ENCODE assay signal across 17 cellular contexts in the genomic region with DNA sequence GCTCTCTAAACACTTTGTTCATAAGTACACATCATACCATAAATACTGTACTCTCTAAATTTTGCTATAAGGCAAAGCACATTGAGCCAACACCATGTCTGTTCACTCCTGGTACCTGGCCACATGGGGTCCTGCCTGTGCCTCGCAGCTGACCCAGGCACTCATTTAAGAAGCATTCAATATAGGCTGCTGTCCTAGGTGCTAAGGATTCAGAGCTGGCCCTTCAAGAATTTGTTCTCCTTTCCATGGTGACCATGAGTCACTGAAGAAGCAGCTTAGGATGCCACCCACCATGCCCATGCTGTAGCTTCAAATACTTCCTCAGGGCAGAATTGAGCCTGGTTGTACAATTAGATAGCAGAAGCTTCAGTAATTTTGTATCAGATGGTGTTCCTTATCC. TPM values are rescaled to one million over a fixed set of nuclear protein-coding genes. Genes with fewer than 3 reads are reported as not detected.
A peak's percentile ranks its signal among the peaks of the same experiment; 100 is the strongest.
DNase-seq lines count a peak whose midpoint lies in the region; ATAC-seq and TF ChIP-seq lines count a peak whose summit lies in the region.
"Had no signal": no experiment of that assay in that cellular context is flagged by ENCODE, and none has a peak within 500 bp of the region (broad histone marks: within the 10 kb centered on the region; RNA-seq: fewer than 3 reads in every experiment).

No MANE protein-coding gene starts in this region.

- no peak for ATAC-seq in GM21717 (IDR thresholded peaks at IDR 0.05; ENCODE audit: unreplicated experiment)
- ATAC-seq: K562 had no signal

- H3K27ac Mint-ChIP-seq in progenitor cell of endocrine pancreas = no peak overlapping the region
- H3K27ac Mint-ChIP-seq: activated CD4-positive, alpha-beta memory T cell treated with anti-CD3 and anti-CD28 coated beads for 36 hours; activated naive CD4-positive, alpha-beta T cell treated with anti-CD3 and anti-CD28 coated beads for 36 hours; nephron had no signal

- WGBS in esophagus muscularis mucosa = 54% methylated on average over 1 of the region's 1 CpG
- WGBS in sigmoid colon, 2 donors = 87 to 90% methylated on average over 1 of the region's 1 CpG

- H3K27ac ChIP-seq in SJCRH30 (no peak overlapping the region), esophagus muscularis mucosa (replicated peaks in 1 of 4) (no peak overlapping the region), sigmoid colon (no peak overlapping the region), RWPE1 (no peak overlapping the region)

- DNase-seq in HCEC 1CT (peak; percentile 22), SJCRH30 (peak; percentile 47 to 64), esophagus muscularis mucosa (ENCODE audit: extremely low spot score) (peak; percentile 42), progenitor cell of endocrine pancreas (ENCODE audit: low spot score, unreplicated experiment) (no peak), sigmoid colon (no peak), RWPE1 (ENCODE audit: low spot score) (no peak)
- no peak for DNase-seq in activated CD8-positive, alpha-beta memory T cell treated with anti-CD3 and anti-CD28 coated beads, Interleukin-2, amount 50 U/mL, for 4 hours
- DNase-seq: activated CD4-positive, alpha-beta memory T cell treated with anti-CD3 and anti-CD28 coated beads for 36 hours; activated naive CD4-positive, alpha-beta T cell treated with anti-CD3 and anti-CD28 coated beads for 36 hours; DND-41; effector CD4-positive, alpha-beta T cell; hippocampal formation; NCI-H510A; stimulated activated CD4-positive, alpha-beta T cell treated with anti-CD3 and anti-CD28 coated beads, Interleukin-15, amount 100 ng/mL, for 24 hours had no signal

- H3K27me3 ChIP-seq in SJCRH30 (no peaks in the 10 kb centered on the region), esophagus muscularis mucosa (no peaks in the 10 kb centered on the region), sigmoid colon (no peaks in the 10 kb centered on the region)

- H3K4me3 Mint-ChIP-seq in progenitor cell of endocrine pancreas (ENCODE audit: low read depth) = no peak overlapping the region
- H3K4me3 Mint-ChIP-seq: activated CD4-positive, alpha-beta memory T cell treated with anti-CD3 and anti-CD28 coated beads for 36 hours; activated naive CD4-positive, alpha-beta T cell treated with anti-CD3 and anti-CD28 coated beads for 36 hours; nephron had no signal

- CTCF ChIA-PET in RWPE1 (lab: Yijun Ruan, JAX) = interaction anchor here (0.7 to 2.2 kb wide), 4 partner anchors 23 to 253 kb away, joined by 3 to 15 read pairs (median 6); no protein-coding TSS in a partner anchor

- no peaks in the 10 kb centered on the region for H3K9me3 ChIP-seq in SJCRH30 (replicated peaks)
- H3K9me3 ChIP-seq in esophagus muscularis mucosa = no peaks in the 10 kb centered on the region
- H3K9me3 ChIP-seq in sigmoid colon = no peaks in the 10 kb centered on the region

- POLR2A ChIA-PET in RWPE1 (lab: Yijun Ruan, JAX; ENCODE audit: low non-redundant PET) = no interaction called here

- TF ChIP-seq EP300 in esophagus muscularis mucosa (IDR thresholded peaks at IDR 0.05) (no peak), sigmoid colon (IDR thresholded peaks at IDR 0.05) (no peak)

- H3K4me3 ChIP-seq in SJCRH30 (no peak overlapping the region), esophagus muscularis mucosa (no peak overlapping the region), sigmoid colon (no peak overlapping the region)
- H3K4me3 ChIP-seq: K562 had no signal

- H3K9me3 Mint-ChIP-seq in progenitor cell of endocrine pancreas (ENCODE audit: low read depth) = no peaks in the 10 kb centered on the region
- H3K9me3 Mint-ChIP-seq: activated CD4-positive, alpha-beta memory T cell treated with anti-CD3 and anti-CD28 coated beads for 36 hours; activated naive CD4-positive, alpha-beta T cell treated with anti-CD3 and anti-CD28 coated beads for 36 hours; nephron had no signal

- TF ChIP-seq POLR2A in esophagus muscularis mucosa (IDR thresholded peaks at IDR 0.05; ENCODE audit: low read depth) (no peak), sigmoid colon (IDR thresholded peaks at IDR 0.05) (no peak)

- no peaks in the 10 kb centered on the region for H3K27me3 Mint-ChIP-seq in progenitor cell of endocrine pancreas
- H3K27me3 Mint-ChIP-seq: activated CD4-positive, alpha-beta memory T cell treated with anti-CD3 and anti-CD28 coated beads for 36 hours had no signal

- H3K4me1 ChIP-seq in SJCRH30 (peaks cover 19% of the 10 kb centered on the region), esophagus muscularis mucosa (peaks cover 3 to 25% (median 19%) of the 10 kb centered on the region in 4 donors), sigmoid colon (peaks cover 0 to 23% (median 13%) of the 10 kb centered on the region in 4 donors)

- TF ChIP-seq CTCF in esophagus muscularis mucosa (IDR thresholded peaks at IDR 0.05) = no peak
- peak; percentile 35 for TF ChIP-seq CTCF in progenitor cell of endocrine pancreas (IDR thresholded peaks at IDR 0.05; ENCODE audit: unreplicated experiment)
- TF ChIP-seq CTCF in sigmoid colon (IDR thresholded peaks at IDR 0.05) = no peak
- no peak for TF ChIP-seq CTCF in RWPE1 (conservative IDR thresholded peaks at IDR 0.05; ENCODE audit: low read depth)

- H3K4me1 Mint-ChIP-seq in progenitor cell of endocrine pancreas (ENCODE audit: low read depth) = peaks cover 12% of the 10 kb centered on the region

- H3K36me3 ChIP-seq in SJCRH30 (peaks cover 3% of the 10 kb centered on the region; the same call in 1 of the 2 replicates), esophagus muscularis mucosa (no peaks in the 10 kb centered on the region), sigmoid colon (no peaks in the 10 kb centered on the region)

- H3K36me3 Mint-ChIP-seq in progenitor cell of endocrine pancreas (ENCODE audit: insufficient read depth) = no peaks in the 10 kb centered on the region
- H3K36me3 Mint-ChIP-seq: activated CD4-positive, alpha-beta memory T cell treated with anti-CD3 and anti-CD28 coated beads for 36 hours had no signal

- intact Hi-C loops in esophagus muscularis mucosa (cut with DNase I) (loop anchor here (5.0 kb wide), 1 partner anchor 37 kb away; no protein-coding TSS in a partner anchor), sigmoid colon (cut with DNase I) (no loop called here)

RNA-seq across cellular contexts. Expression of a gene that starts 39.8 kb away (rescaled TPM):
- 3.0 and 3.3 TPM in 2 replicates for total RNA-seq in SJCRH30 (2014; rRNA removed; shearing (Covaris generic))
- total RNA-seq in esophagus muscularis mucosa (1 to 10 TPM in 1 of 4 donors, under 1 TPM in 3; 0.33 to 1.0 (median 0.52) TPM), progenitor cell of endocrine pancreas (20.1 and 23.9 TPM in 2 replicates), sigmoid colon (under 1 TPM; 0.28 to 0.81 (median 0.51) TPM)
- polyA plus RNA-seq in sigmoid colon = 1 to 10 TPM; 1.8 to 4.8 (median 4.4) TPM

Comparison
In these comparisons a context has a peak if more than half of its experiments do, and no peak if none do; other contexts are left out.
1. DNase-seq: peak in HCEC 1CT (single experiment), SJCRH30 (2 of 2) and esophagus muscularis mucosa (single experiment); none in progenitor cell of endocrine pancreas (single experiment), sigmoid colon (single experiment), activated CD8-positive, alpha-beta memory T cell treated with anti-CD3 and anti-CD28 coated beads, Interleukin-2, amount 50 U/mL, for 4 hours (single experiment) and RWPE1 (single experiment).